ENCODE assay signal across 16 cellular contexts in the genomic region with DNA sequence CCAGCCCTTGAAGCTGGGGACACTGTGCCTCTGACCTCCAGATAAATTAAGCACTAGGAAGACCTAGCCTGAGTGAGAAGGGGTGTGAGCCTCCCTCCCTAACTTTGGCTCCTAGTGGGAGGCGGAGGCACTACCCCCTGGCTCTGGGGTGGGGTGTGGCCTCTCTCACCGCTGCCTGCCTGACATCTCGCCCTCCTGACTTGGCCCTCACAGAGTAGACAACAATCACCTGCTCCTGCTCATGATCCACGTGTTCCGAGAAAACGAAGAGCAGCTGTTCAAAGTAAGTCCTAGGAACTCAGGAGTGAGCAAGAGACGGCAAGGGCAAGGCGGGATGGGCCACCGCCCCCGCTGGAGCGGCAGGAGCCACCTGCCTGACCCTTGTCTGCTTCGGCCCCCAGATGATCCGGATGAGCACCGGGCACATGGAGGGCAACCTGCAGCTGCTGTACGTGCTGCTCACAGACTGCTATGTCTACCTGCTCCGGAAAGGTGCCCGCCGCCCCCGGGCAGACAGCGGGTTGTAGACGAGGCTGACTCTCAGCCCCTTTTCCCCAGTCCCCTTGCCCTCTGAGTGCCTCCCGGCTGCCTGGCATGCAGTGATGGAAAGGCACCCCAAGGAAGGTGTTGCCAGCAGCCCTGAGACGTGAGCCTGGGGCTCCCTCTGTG. TPM values are rescaled to one million over a fixed set of nuclear protein-coding genes. Genes with fewer than 3 reads are reported as not detected.
DNase-seq lines count a peak whose midpoint lies in the region; ATAC-seq, FAIRE-seq and TF ChIP-seq lines count a peak whose summit lies in the region.
"Had no signal": no experiment of that assay in that cellular context is flagged by ENCODE, and none has a peak within 500 bp of the region (broad histone marks: within the 10 kb centered on the region; RNA-seq: fewer than 3 reads in every experiment).

No MANE protein-coding gene starts in this region.

- no peak for ATAC-seq in HepG2
- ATAC-seq in right lobe of liver: no peak
- peak; percentile 73 for ATAC-seq in left ventricle myocardium superior
- ATAC-seq in HG02840 (IDR thresholded peaks at IDR 0.05; ENCODE audit: low FRiP score, unreplicated experiment): no peak
- ATAC-seq: PC-3 had no signal

- no peak for TF ChIP-seq CTCF in HepG2 (CRISPR knock-in tag; IDR thresholded peaks at IDR 0.05)
- no peak for TF ChIP-seq CTCF in right lobe of liver (IDR thresholded peaks at IDR 0.05)
- no peak for TF ChIP-seq CTCF in sigmoid colon (IDR thresholded peaks at IDR 0.05)

- POLR2A ChIA-PET in HepG2 (lab: Yijun Ruan, JAX): no interaction called here

- H3K27ac Mint-ChIP-seq in activated naive CD8-positive, alpha-beta T cell treated with anti-CD3 and anti-CD28 coated beads for 36 hours: no peak overlapping the region

- DNase-seq in HepG2 (ENCODE audit: low spot score) (no peak), right lobe of liver (no peak), left ventricle myocardium superior (no peak), sigmoid colon (no peak)
- no peak for DNase-seq in activated naive CD8-positive, alpha-beta T cell treated with anti-CD3 and anti-CD28 coated beads for 36 hours
- DNase-seq: EL, Kasumi-1, NCI-H1930, NCI-H2171, NCI-H446 treated with DMSO at 0.1 percent for 48 hours, NCI-H748 treated with DMSO at 0.1 percent for 48 hours, PC-3 had no signal

- no peak for TF ChIP-seq RAD21 in HepG2 (CRISPR knock-in tag; IDR thresholded peaks at IDR 0.05)

- H3K4me1 ChIP-seq in HepG2 (ENCODE audit: insufficient read depth, low read length) (no peaks in the 10 kb centered on the region), right lobe of liver (no peaks in the 10 kb centered on the region), sigmoid colon (peaks cover 0 to 3% (median under 1%) of the 10 kb centered on the region in 4 donors)

- no peak for FAIRE-seq in HepG2 (lab: Jason Lieb, UNC)
- FAIRE-seq: A204.1, H54 had no signal

- H3K27ac ChIP-seq in HepG2 (ENCODE audit: extremely low read length, insufficient read depth, low read length): no peak overlapping the region
- no peak overlapping the region for H3K27ac ChIP-seq in right lobe of liver
- no peak overlapping the region for H3K27ac ChIP-seq in sigmoid colon
- H3K27ac ChIP-seq: C4-2B had no signal

- TF ChIP-seq EP300 in HepG2 (IDR thresholded peaks at IDR 0.05; ENCODE audit: low read depth in 2 of 2, low read length in 2 of 2) (no peak), HepG2 (CRISPR knock-in tag; IDR thresholded peaks at IDR 0.05; ENCODE audit: borderline replicate concordance) (no peak), sigmoid colon (IDR thresholded peaks at IDR 0.05) (no peak)

- intact Hi-C loops in HepG2 (cut with micrococcal nuclease; ENCODE audit: unreplicated experiment): no loop called here
- intact Hi-C loops in right lobe of liver (cut with DNase I): no loop called here
- intact Hi-C loops in left ventricle myocardium superior (cut with micrococcal nuclease): no loop called here
- intact Hi-C loops in sigmoid colon (cut with DNase I): no loop called here

- no peaks in the 10 kb centered on the region for H4K20me1 ChIP-seq in HepG2 (ENCODE audit: insufficient read depth, low read length)

- TF ChIP-seq POLR2A in HepG2 (IDR thresholded peaks at IDR 0.05; ENCODE audit: insufficient read depth in 1 of 2, low read depth in 2 of 2, low read length in 2 of 2) (no peak), right lobe of liver (IDR thresholded peaks at IDR 0.05) (no peak), sigmoid colon (IDR thresholded peaks at IDR 0.05) (no peak)

- no peaks in the 10 kb centered on the region for H3K27me3 ChIP-seq in HepG2 (ENCODE audit: control insufficient read depth in 1 of 2, insufficient read depth in 2 of 2, low read length in 2 of 2)
- H3K27me3 ChIP-seq in right lobe of liver: no peaks in the 10 kb centered on the region
- no peaks in the 10 kb centered on the region for H3K27me3 ChIP-seq in sigmoid colon

- no peaks in the 10 kb centered on the region for H3K9me3 Mint-ChIP-seq in activated naive CD8-positive, alpha-beta T cell treated with anti-CD3 and anti-CD28 coated beads for 36 hours

- H3K36me3 ChIP-seq in HepG2 (replicated peaks in 1 of 2; ENCODE audit: control insufficient read depth in 1 of 2, insufficient read depth in 2 of 2, low read length in 2 of 2) (peaks cover 15 to 44% of the 10 kb centered on the region in 2 experiments; a peak in 4 of 5 replicates), right lobe of liver (peaks cover 3 to 72% (median 15%) of the 10 kb centered on the region in 4 donors), sigmoid colon (peaks cover 52 to 95% (median 80%) of the 10 kb centered on the region in 4 donors)

- TSS peak; percentile 45 for BruUV-seq in HepG2 (replicated peaks; lab: Mats Ljungman, UMichigan)

- 89% methylated on average over 10 of the region's 23 CpGs for WGBS in HepG2 (ENCODE audit: low lambda C conversion rate)
- no CpG with 5 or more reads among the region's 23 CpGs for WGBS in right lobe of liver (ENCODE audit: insufficient coverage, low coverage, low lambda C conversion rate, missing lambda C conversion rate)
- 96% methylated on average over 23 of the region's 23 CpGs for WGBS in sigmoid colon, 2 donors

- H3K9me3 ChIP-seq in HepG2 (ENCODE audit: low read length) (no peaks in the 10 kb centered on the region), right lobe of liver (no peaks in the 10 kb centered on the region), sigmoid colon (no peaks in the 10 kb centered on the region)

- CTCF ChIA-PET in HepG2 (lab: Yijun Ruan, JAX; ENCODE audit: low intra/inter-chr PET ratio, low total read pairs): no interaction called here

- H3K4me3 ChIP-seq in HepG2 (replicated peaks in 1 of 3; ENCODE audit: insufficient read depth in 1 of 3, low read depth in 2 of 3, low read length in 3 of 3) (no peak overlapping the region), right lobe of liver (no peak overlapping the region), sigmoid colon (no peak overlapping the region)

- H3K36me3 Mint-ChIP-seq in activated naive CD8-positive, alpha-beta T cell treated with anti-CD3 and anti-CD28 coated beads for 36 hours: peaks cover 2% of the 10 kb centered on the region

- no peak overlapping the region for H3K4me2 ChIP-seq in HepG2 (ENCODE audit: low read depth, low read length)

- H3K27me3 Mint-ChIP-seq in activated naive CD8-positive, alpha-beta T cell treated with anti-CD3 and anti-CD28 coated beads for 36 hours: no peaks in the 10 kb centered on the region

- no peak overlapping the region for H2AFZ ChIP-seq in HepG2 (ENCODE audit: low read length)

- no peaks in the 10 kb centered on the region for H3K79me2 ChIP-seq in HepG2 (ENCODE audit: insufficient read depth, low read length)

- in situ Hi-C loops in HepG2 (cut with HindIII; ENCODE audit: extremely low pct_ligation_motif_present, low pct_unique_long_range_greater_than_20kb): no loop called here

- H3K9ac ChIP-seq in HepG2 (ENCODE audit: insufficient read depth, low read depth, low read length): no peak overlapping the region

- no peaks in the 10 kb centered on the region for H3K4me1 Mint-ChIP-seq in activated naive CD8-positive, alpha-beta T cell treated with anti-CD3 and anti-CD28 coated beads for 36 hours

- H3K4me3 Mint-ChIP-seq in activated naive CD8-positive, alpha-beta T cell treated with anti-CD3 and anti-CD28 coated beads for 36 hours: no peak overlapping the region

RNA-seq across cellular contexts. Expression of gene SLC25A34, which starts 8.1 kb away (rescaled TPM):
- total RNA-seq in HepG2 (2016; rRNA removed; fragmentation: Illumina TruSeq; extraction: Trizol): 0.13 TPM in 1 of 2 replicates, not detected in the other
- total RNA-seq in HepG2 (2016; cell fraction: cytosol; rRNA removed; fragmentation: Illumina TruSeq; extraction: Trizol; ENCODE audit: low read depth): not detected in 2 replicates
- total RNA-seq in HepG2 (2016; cell fraction: insoluble cytoplasmic fraction; rRNA removed; fragmentation: Illumina TruSeq; extraction: Trizol): 0.13 and 0.15 TPM in 2 replicates
- total RNA-seq in HepG2 (2016; cell fraction: membrane; rRNA removed; fragmentation: Illumina TruSeq; extraction: Trizol): 0.09 TPM in 1 of 2 replicates, not detected in the other
- 0.41 TPM in 1 of 2 replicates, not detected in the other for total RNA-seq in HepG2 (2016; cell fraction: nucleus; rRNA removed; fragmentation: Illumina TruSeq; extraction: Trizol)
- polyA plus RNA-seq in HepG2 (2011; rRNA removed): 0.18 TPM in 2 replicates
- 0.12 and 0.16 TPM in 2 replicates for polyA plus RNA-seq in HepG2 (2011; cell fraction: cytosol; rRNA removed)
- polyA plus RNA-seq in HepG2 (2011; cell fraction: nucleus; rRNA removed): 0.33 and 0.35 TPM in 2 replicates
- polyA plus RNA-seq in HepG2 (2012): 0.07 TPM in 1 of 2 replicates, not detected in the other
- polyA plus RNA-seq in HepG2 (2016; cell fraction: cytosol; fragmentation: Illumina TruSeq; extraction: Trizol; ENCODE audit: low read depth): not detected in 2 replicates
- polyA plus RNA-seq in HepG2 (2016; cell fraction: insoluble cytoplasmic fraction; fragmentation: Illumina TruSeq; extraction: Trizol; ENCODE audit: low read depth): 0.10 TPM in 1 of 2 replicates, not detected in the other
- 0.08 TPM in 1 of 2 replicates, not detected in the other for polyA plus RNA-seq in HepG2 (2016; cell fraction: membrane; fragmentation: Illumina TruSeq; extraction: Trizol; ENCODE audit: low read depth)
- polyA plus RNA-seq in HepG2 (2016; cell fraction: nucleus; fragmentation: Illumina TruSeq; extraction: Trizol; ENCODE audit: insufficient read depth, low read depth): 0.15 and 0.21 TPM in 2 replicates
- 0.04 and 0.42 TPM in 2 replicates for polyA minus RNA-seq in HepG2 (2011; rRNA and poly(A)+ RNA removed; ENCODE audit: low replicate concordance)
- polyA minus RNA-seq in HepG2 (2011; cell fraction: cytosol; rRNA and poly(A)+ RNA removed): not detected in 2 replicates
- polyA minus RNA-seq in HepG2 (2011; cell fraction: nucleus; rRNA and poly(A)+ RNA removed): 0.12 TPM in 1 of 2 replicates, not detected in the other
- total RNA-seq in right lobe of liver: 10 to 100 TPM in 1 of 6 experiments, 1 to 10 TPM in 4, under 1 TPM in 1; 0.69 to 11.6 (median 3.2) TPM
- 52.8 TPM for total RNA-seq in left ventricle myocardium superior
- total RNA-seq in sigmoid colon: 1 to 10 TPM in 3 of 4 donors, under 1 TPM in 1; 0.36 to 1.8 (median 1.6) TPM
- polyA plus RNA-seq in sigmoid colon: 10 to 100 TPM in 2 of 3 donors, 1 to 10 TPM in 1; 3.0 to 16.0 (median 12.1) TPM
- under 1 TPM; 0.76 to 0.94 TPM for total RNA-seq in activated naive CD8-positive, alpha-beta T cell treated with anti-CD3 and anti-CD28 coated beads for 36 hours

RNA-seq across cellular contexts. Expression of gene TMEM82, which starts 14.3 kb away (rescaled TPM):
- total RNA-seq in HepG2 (2016; rRNA removed; fragmentation: Illumina TruSeq; extraction: Trizol): 0.29 and 0.97 TPM in 2 replicates
- total RNA-seq in HepG2 (2016; cell fraction: cytosol; rRNA removed; fragmentation: Illumina TruSeq; extraction: Trizol; ENCODE audit: low read depth): 0.71 and 0.79 TPM in 2 replicates
- 0.43 and 0.58 TPM in 2 replicates for total RNA-seq in HepG2 (2016; cell fraction: insoluble cytoplasmic fraction; rRNA removed; fragmentation: Illumina TruSeq; extraction: Trizol)
- total RNA-seq in HepG2 (2016; cell fraction: membrane; rRNA removed; fragmentation: Illumina TruSeq; extraction: Trizol): 0.43 and 0.45 TPM in 2 replicates
- total RNA-seq in HepG2 (2016; cell fraction: nucleus; rRNA removed; fragmentation: Illumina TruSeq; extraction: Trizol): 0.41 and 0.75 TPM in 2 replicates
- 0.24 and 0.40 TPM in 2 replicates for polyA plus RNA-seq in HepG2 (2011; rRNA removed)
- 0.28 and 0.51 TPM in 2 replicates for polyA plus RNA-seq in HepG2 (2011; cell fraction: cytosol; rRNA removed)
- 0.58 and 0.85 TPM in 2 replicates for polyA plus RNA-seq in HepG2 (2011; cell fraction: nucleus; rRNA removed)
- polyA plus RNA-seq in HepG2 (2012): 0.32 and 0.44 TPM in 2 replicates
- polyA plus RNA-seq in HepG2 (2016; cell fraction: cytosol; fragmentation: Illumina TruSeq; extraction: Trizol; ENCODE audit: low read depth): 0.60 and 0.79 TPM in 2 replicates
- 0.37 and 0.50 TPM in 2 replicates for polyA plus RNA-seq in HepG2 (2016; cell fraction: insoluble cytoplasmic fraction; fragmentation: Illumina TruSeq; extraction: Trizol; ENCODE audit: low read depth)
- polyA plus RNA-seq in HepG2 (2016; cell fraction: membrane; fragmentation: Illumina TruSeq; extraction: Trizol; ENCODE audit: low read depth): 0.64 and 0.87 TPM in 2 replicates
- polyA plus RNA-seq in HepG2 (2016; cell fraction: nucleus; fragmentation: Illumina TruSeq; extraction: Trizol; ENCODE audit: insufficient read depth, low read depth): 1.1 and 1.5 TPM in 2 replicates
- polyA minus RNA-seq in HepG2 (2011; rRNA and poly(A)+ RNA removed; ENCODE audit: low replicate concordance): 0.92 TPM in 1 of 2 replicates, not detected in the other
- 0.44 and 0.59 TPM in 2 replicates for polyA minus RNA-seq in HepG2 (2011; cell fraction: cytosol; rRNA and poly(A)+ RNA removed)
- polyA minus RNA-seq in HepG2 (2011; cell fraction: nucleus; rRNA and poly(A)+ RNA removed): 0.62 TPM in 1 of 2 replicates, not detected in the other
- total RNA-seq in right lobe of liver: 10 to 100 TPM; 15.8 to 33.5 (median 19.1) TPM
- not detected for total RNA-seq in left ventricle myocardium superior
- under 1 TPM in 1 of 4 donors, not detected in 3; 0.55 TPM for total RNA-seq in sigmoid colon
- 10 to 100 TPM in 2 of 3 donors, 1 to 10 TPM in 1; 4.8 to 19.3 (median 17.3) TPM for polyA plus RNA-seq in sigmoid colon
- total RNA-seq in activated naive CD8-positive, alpha-beta T cell treated with anti-CD3 and anti-CD28 coated beads for 36 hours: not detected
- total RNA-seq: PC-3 had no signal

RNA-seq across cellular contexts. Expression of gene FBLIM1, which starts 30.6 kb away (rescaled TPM):
- total RNA-seq in HepG2 (2016; rRNA removed; fragmentation: Illumina TruSeq; extraction: Trizol) (9.2 and 10.6 TPM in 2 replicates), right lobe of liver (10 to 100 TPM in 1 of 6 experiments, 1 to 10 TPM in 5; 4.0 to 13.1 (median 6.0) TPM), left ventricle myocardium superior (100 TPM), sigmoid colon (10 to 100 TPM; 28.1 to 53.2 (median 49.8) TPM)
- 2.3 and 2.6 TPM in 2 replicates for total RNA-seq in HepG2 (2016; cell fraction: cytosol; rRNA removed; fragmentation: Illumina TruSeq; extraction: Trizol; ENCODE audit: low read depth)
- total RNA-seq in HepG2 (2016; cell fraction: insoluble cytoplasmic fraction; rRNA removed; fragmentation: Illumina TruSeq; extraction: Trizol): 9.3 and 10.5 TPM in 2 replicates
- total RNA-seq in HepG2 (2016; cell fraction: membrane; rRNA removed; fragmentation: Illumina TruSeq; extraction: Trizol): 7.4 and 8.7 TPM in 2 replicates
- total RNA-seq in HepG2 (2016; cell fraction: nucleus; rRNA removed; fragmentation: Illumina TruSeq; extraction: Trizol): 4.4 and 5.9 TPM in 2 replicates
- polyA plus RNA-seq in HepG2 (2011; rRNA removed) (23.0 and 24.6 TPM in 2 replicates), sigmoid colon (100 to 1,000 TPM; 107 to 227 (median 175) TPM)
- polyA plus RNA-seq in HepG2 (2011; cell fraction: cytosol; rRNA removed): 15.7 and 22.9 TPM in 2 replicates
- 22.7 and 27.5 TPM in 2 replicates for polyA plus RNA-seq in HepG2 (2011; cell fraction: nucleus; rRNA removed)
- polyA plus RNA-seq in HepG2 (2012): 2.8 and 7.8 TPM in 2 replicates
- 2.9 and 3.0 TPM in 2 replicates for polyA plus RNA-seq in HepG2 (2016; cell fraction: cytosol; fragmentation: Illumina TruSeq; extraction: Trizol; ENCODE audit: low read depth)
- 10.8 and 11.3 TPM in 2 replicates for polyA plus RNA-seq in HepG2 (2016; cell fraction: insoluble cytoplasmic fraction; fragmentation: Illumina TruSeq; extraction: Trizol; ENCODE audit: low read depth)
- polyA plus RNA-seq in HepG2 (2016; cell fraction: membrane; fragmentation: Illumina TruSeq; extraction: Trizol; ENCODE audit: low read depth): 6.2 and 6.7 TPM in 2 replicates
- 17.7 and 20.4 TPM in 2 replicates for polyA plus RNA-seq in HepG2 (2016; cell fraction: nucleus; fragmentation: Illumina TruSeq; extraction: Trizol; ENCODE audit: insufficient read depth, low read depth)
- polyA minus RNA-seq in HepG2 (2011; rRNA and poly(A)+ RNA removed; ENCODE audit: low replicate concordance): 2.2 and 24.8 TPM in 2 replicates
- polyA minus RNA-seq in HepG2 (2011; cell fraction: cytosol; rRNA and poly(A)+ RNA removed): 12.1 and 12.4 TPM in 2 replicates
- 8.8 and 10.0 TPM in 2 replicates for polyA minus RNA-seq in HepG2 (2011; cell fraction: nucleus; rRNA and poly(A)+ RNA removed)
- total RNA-seq in activated naive CD8-positive, alpha-beta T cell treated with anti-CD3 and anti-CD28 coated beads for 36 hours: not detected

RNA-seq across cellular contexts. Expression of gene PLEKHM2, which starts 43.9 kb away (rescaled TPM):
- total RNA-seq in HepG2 (2016; rRNA removed; fragmentation: Illumina TruSeq; extraction: Trizol) (16.0 and 16.5 TPM in 2 replicates), right lobe of liver (10 to 100 TPM; 15.6 to 27.9 (median 20.2) TPM), left ventricle myocardium superior (95.2 TPM), sigmoid colon (10 to 100 TPM; 28.6 to 49.6 (median 33.9) TPM)
- total RNA-seq in HepG2 (2016; cell fraction: cytosol; rRNA removed; fragmentation: Illumina TruSeq; extraction: Trizol; ENCODE audit: low read depth): 8.1 TPM in 2 replicates
- total RNA-seq in HepG2 (2016; cell fraction: insoluble cytoplasmic fraction; rRNA removed; fragmentation: Illumina TruSeq; extraction: Trizol): 13.6 and 18.8 TPM in 2 replicates
- 24.3 and 24.5 TPM in 2 replicates for total RNA-seq in HepG2 (2016; cell fraction: membrane; rRNA removed; fragmentation: Illumina TruSeq; extraction: Trizol)
- 11.3 and 15.4 TPM in 2 replicates for total RNA-seq in HepG2 (2016; cell fraction: nucleus; rRNA removed; fragmentation: Illumina TruSeq; extraction: Trizol)
- polyA plus RNA-seq in HepG2 (2011; rRNA removed) (27.3 and 34.0 TPM in 2 replicates), sigmoid colon (10 to 100 TPM; 19.8 to 34.4 (median 20.8) TPM)
- 18.9 and 29.3 TPM in 2 replicates for polyA plus RNA-seq in HepG2 (2011; cell fraction: cytosol; rRNA removed)
- polyA plus RNA-seq in HepG2 (2011; cell fraction: nucleus; rRNA removed): 58.0 and 66.7 TPM in 2 replicates
- 15.7 and 19.3 TPM in 2 replicates for polyA plus RNA-seq in HepG2 (2012)
- 8.8 and 9.4 TPM in 2 replicates for polyA plus RNA-seq in HepG2 (2016; cell fraction: cytosol; fragmentation: Illumina TruSeq; extraction: Trizol; ENCODE audit: low read depth)
- polyA plus RNA-seq in HepG2 (2016; cell fraction: insoluble cytoplasmic fraction; fragmentation: Illumina TruSeq; extraction: Trizol; ENCODE audit: low read depth): 16.1 and 23.7 TPM in 2 replicates
- polyA plus RNA-seq in HepG2 (2016; cell fraction: membrane; fragmentation: Illumina TruSeq; extraction: Trizol; ENCODE audit: low read depth): 20.7 and 24.2 TPM in 2 replicates
- 32.6 and 36.7 TPM in 2 replicates for polyA plus RNA-seq in HepG2 (2016; cell fraction: nucleus; fragmentation: Illumina TruSeq; extraction: Trizol; ENCODE audit: insufficient read depth, low read depth)
- 51.5 and 64.7 TPM in 2 replicates for polyA minus RNA-seq in HepG2 (2011; rRNA and poly(A)+ RNA removed; ENCODE audit: low replicate concordance)
- 18.3 and 18.9 TPM in 2 replicates for polyA minus RNA-seq in HepG2 (2011; cell fraction: cytosol; rRNA and poly(A)+ RNA removed)
- 8.8 and 9.9 TPM in 2 replicates for polyA minus RNA-seq in HepG2 (2011; cell fraction: nucleus; rRNA and poly(A)+ RNA removed)
- 10 to 100 TPM; 45.4 to 50.6 TPM for total RNA-seq in activated naive CD8-positive, alpha-beta T cell treated with anti-CD3 and anti-CD28 coated beads for 36 hours

Comparison
In these comparisons a context has a peak if more than half of its experiments do, and no peak if none do; other contexts are left out.
1. RNA of gene TMEM82, which starts 14.3 kb away (total RNA-seq): 15.8 to 33.5 TPM in right lobe of liver; 0.29 to 0.97 TPM in HepG2, not detected in left ventricle myocardium superior (single experiment), 0.55 TPM in sigmoid colon and not detected in activated naive CD8-positive, alpha-beta T cell treated with anti-CD3 and anti-CD28 coated beads for 36 hours; every median in the first group is over 4 times any median in the second.